In the genomic region with DNA sequence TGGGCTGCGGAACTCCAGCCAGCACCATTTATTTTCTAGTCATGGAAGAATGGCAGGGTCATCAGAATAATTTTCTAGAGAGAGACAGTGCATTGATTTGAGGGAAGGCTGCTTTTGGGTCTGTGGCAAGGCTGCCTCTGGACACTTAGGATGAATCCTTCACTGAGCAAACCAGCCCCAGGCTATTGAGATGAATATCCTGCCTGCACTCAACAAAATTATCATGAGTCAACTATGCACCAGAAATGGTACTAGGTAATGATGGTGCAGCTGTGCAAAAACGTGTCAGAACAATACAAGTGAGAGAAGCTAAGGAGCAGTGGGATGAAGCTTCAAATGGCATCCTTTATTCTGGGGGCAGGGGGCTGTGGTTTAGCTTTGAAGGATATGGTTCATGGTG, we compare ENCODE assay signal across 21 cellular contexts.
DNase-seq lines count a peak whose midpoint lies in the region; FAIRE-seq and TF ChIP-seq lines count a peak whose summit lies in the region.
"Had no signal": no experiment of that assay in that cellular context is flagged by ENCODE, and none has a peak within 500 bp of the region (broad histone marks: within the 10 kb centered on the region; RNA-seq: fewer than 3 reads in every experiment).

No MANE protein-coding gene starts in this region.

- H3K27me3 Mint-ChIP-seq in glutamatergic neuron (ENCODE audit: unreplicated experiment): peaks cover 1% of the 10 kb centered on the region
- H3K27me3 Mint-ChIP-seq in activated CD4-positive, alpha-beta T cell treated with anti-CD3 and anti-CD28 coated beads, Interleukin-2, amount 10 ng/mL, durations not matched to agents 24 days and 14 days: no peaks in the 10 kb centered on the region
- H3K27me3 Mint-ChIP-seq: CD4-positive, CD25-positive, alpha-beta regulatory T cell had no signal

- no peaks in the 10 kb centered on the region for H3K27me3 ChIP-seq in left ventricle myocardium inferior (ENCODE audit: low read depth)
- H3K27me3 ChIP-seq: SJSA1 had no signal

- H3K36me3 Mint-ChIP-seq in glutamatergic neuron (ENCODE audit: unreplicated experiment): no peaks in the 10 kb centered on the region
- no peaks in the 10 kb centered on the region for H3K36me3 Mint-ChIP-seq in activated CD4-positive, alpha-beta T cell treated with anti-CD3 and anti-CD28 coated beads, Interleukin-2, amount 10 ng/mL, durations not matched to agents 24 days and 14 days (ENCODE audit: low read depth)
- H3K36me3 Mint-ChIP-seq: CD4-positive, CD25-positive, alpha-beta regulatory T cell had no signal

- TF ChIP-seq CTCF in glutamatergic neuron (IDR thresholded peaks at IDR 0.05; ENCODE audit: partially characterized antibody, unreplicated experiment): no peak
- no peak for TF ChIP-seq CTCF in left ventricle myocardium inferior (IDR thresholded peaks at IDR 0.05; ENCODE audit: borderline replicate concordance)

- FAIRE-seq in HTR-8/SVneo (lab: Jason Lieb, UNC): peak; percentile 36
- FAIRE-seq: GM12891 had no signal

- intact Hi-C loops in activated CD4-positive, alpha-beta T cell treated with anti-CD3 and anti-CD28 coated beads, Interleukin-2, amount 10 ng/mL, durations not matched to agents 24 days and 14 days (cut with micrococcal nuclease): no loop called here
- intact Hi-C loops in left ventricle myocardium inferior (cut with micrococcal nuclease): no loop called here

- H3K4me1 ChIP-seq in left ventricle myocardium inferior: peaks cover 27% of the 10 kb centered on the region
- H3K4me1 ChIP-seq: SJSA1 had no signal

- no peaks in the 10 kb centered on the region for H3K36me3 ChIP-seq in left ventricle myocardium inferior
- H3K36me3 ChIP-seq: SJSA1 had no signal

- H3K4me1 Mint-ChIP-seq in glutamatergic neuron (ENCODE audit: low read depth, unreplicated experiment): peaks cover 24% of the 10 kb centered on the region
- H3K4me1 Mint-ChIP-seq in activated CD4-positive, alpha-beta T cell treated with anti-CD3 and anti-CD28 coated beads, Interleukin-2, amount 10 ng/mL, durations not matched to agents 24 days and 14 days: no peaks in the 10 kb centered on the region
- H3K4me1 Mint-ChIP-seq: CD4-positive, CD25-positive, alpha-beta regulatory T cell had no signal

- H3K4me3 Mint-ChIP-seq in glutamatergic neuron (ENCODE audit: unreplicated experiment): peak overlapping the region; percentile 57
- H3K4me3 Mint-ChIP-seq in activated CD4-positive, alpha-beta T cell treated with anti-CD3 and anti-CD28 coated beads, Interleukin-2, amount 10 ng/mL, durations not matched to agents 24 days and 14 days: no peak overlapping the region
- H3K4me3 Mint-ChIP-seq: CD4-positive, CD25-positive, alpha-beta regulatory T cell; GM23338 had no signal

- H3K4me3 ChIP-seq in left ventricle myocardium inferior: no peak overlapping the region
- H3K4me3 ChIP-seq: GM23338, SJSA1 had no signal

- H3K27ac ChIP-seq in left ventricle myocardium inferior (replicated peaks): no peak overlapping the region
- H3K27ac ChIP-seq: HL-60, SJSA1 had no signal

- peaks cover 2% of the 10 kb centered on the region for H3K9me3 Mint-ChIP-seq in glutamatergic neuron (ENCODE audit: unreplicated experiment)
- no peaks in the 10 kb centered on the region for H3K9me3 Mint-ChIP-seq in activated CD4-positive, alpha-beta T cell treated with anti-CD3 and anti-CD28 coated beads, Interleukin-2, amount 10 ng/mL, durations not matched to agents 24 days and 14 days
- H3K9me3 Mint-ChIP-seq: GM23338 had no signal

- DNase-seq in ELR (ENCODE audit: low read depth): peak; percentile 69
- peak; percentile 3 for DNase-seq in HTR-8/SVneo (ENCODE audit: insufficient read length, low spot score)
- peak; percentile 9 for DNase-seq in T1000 (lab: John Stamatoyannopoulos, UW)
- no peak for DNase-seq in glutamatergic neuron
- DNase-seq in activated CD4-positive, alpha-beta T cell treated with anti-CD3 and anti-CD28 coated beads, Interleukin-2, amount 10 ng/mL, durations not matched to agents 24 days and 14 days: no peak
- no peak for DNase-seq in left ventricle myocardium inferior
- DNase-seq in NCI-H1105 (lab: John Stamatoyannopoulos, UW): no peak
- DNase-seq: CD4-positive, CD25-positive, alpha-beta regulatory T cell; DMS79; HCEC 1CT; KBM-7; NCI-H1105 treated with DMSO at 0.1 percent for 48 hours; NCI-H187 treated with DMSO at 0.1 percent for 48 hours; NCI-H226; NCI-H510A treated with DMSO at 0.1 percent for 48 hours; NCI-H774; NK-92 treated with Interleukin-12 subunit alpha and Interleukin-12 subunit beta, amount 100 ng/mL, for 24 hours had no signal

- H3K27ac Mint-ChIP-seq in glutamatergic neuron (ENCODE audit: unreplicated experiment): peak overlapping the region; percentile 30
- H3K27ac Mint-ChIP-seq in activated CD4-positive, alpha-beta T cell treated with anti-CD3 and anti-CD28 coated beads, Interleukin-2, amount 10 ng/mL, durations not matched to agents 24 days and 14 days: no peak overlapping the region
- H3K27ac Mint-ChIP-seq: CD4-positive, CD25-positive, alpha-beta regulatory T cell; GM23338 had no signal

- H3K9me3 ChIP-seq in left ventricle myocardium inferior (replicated peaks): no peaks in the 10 kb centered on the region
- H3K9me3 ChIP-seq: SJSA1 had no signal

Comparison
In these comparisons a context has a peak if more than half of its experiments do, and no peak if none do; other contexts are left out.
1. DNase-seq: peak in ELR (single experiment), HTR-8/SVneo (single experiment) and T1000 (single experiment); none in glutamatergic neuron (single experiment), activated CD4-positive, alpha-beta T cell treated with anti-CD3 and anti-CD28 coated beads, Interleukin-2, amount 10 ng/mL, durations not matched to agents 24 days and 14 days (single experiment), left ventricle myocardium inferior (single experiment) and NCI-H1105 (single experiment).